In the genomic region with DNA sequence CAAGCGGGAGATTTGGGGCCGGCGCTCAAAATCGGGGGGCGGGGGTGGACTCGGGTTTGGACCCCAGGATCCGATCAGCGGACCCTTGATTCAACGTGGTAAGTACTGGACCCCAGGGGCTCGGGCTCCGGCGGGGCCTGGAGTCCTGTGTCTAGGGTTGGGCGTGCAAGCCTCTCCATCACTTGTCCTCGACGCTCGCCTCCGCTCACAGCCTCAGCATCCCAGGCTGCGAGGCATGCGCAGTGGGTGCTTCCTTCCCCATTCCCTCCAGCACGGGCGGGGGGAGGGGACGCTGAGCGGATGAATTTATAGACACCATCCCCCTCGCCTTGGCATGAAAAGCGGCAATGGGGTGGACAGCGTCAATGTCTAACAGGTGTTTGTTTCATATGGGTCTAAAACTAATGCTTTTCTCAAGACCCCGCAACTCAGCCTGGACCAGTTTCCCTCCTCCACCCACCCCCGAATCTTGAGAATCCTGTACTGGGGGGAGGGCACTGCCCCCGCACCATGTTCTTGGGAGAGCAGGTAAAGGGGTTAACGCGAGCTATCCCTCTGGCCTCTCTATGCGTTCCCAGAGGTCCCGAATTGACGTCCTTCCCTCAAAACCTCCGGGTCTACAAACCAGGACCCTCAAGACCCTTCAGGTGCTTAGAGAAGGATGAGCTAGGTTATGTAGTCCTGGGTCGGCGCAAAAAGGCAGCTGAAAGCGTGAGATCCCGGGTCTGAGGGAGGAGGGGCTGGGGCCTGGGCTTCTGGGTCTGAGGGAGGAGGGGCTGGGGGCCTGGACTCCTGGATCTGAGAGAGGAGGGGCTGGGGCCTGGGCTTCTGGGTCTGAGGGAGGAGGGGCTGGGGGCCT, we compare ENCODE assay signal across 1 cellular context.
TF ChIP-seq lines count a peak whose summit lies in the region.

No MANE protein-coding gene starts in this region.

TF ChIP-seq in K562, 482 proteins besides CTCF, POLR2A, EP300 and RAD21:
- TF ChIP-seq, protein P1, sequence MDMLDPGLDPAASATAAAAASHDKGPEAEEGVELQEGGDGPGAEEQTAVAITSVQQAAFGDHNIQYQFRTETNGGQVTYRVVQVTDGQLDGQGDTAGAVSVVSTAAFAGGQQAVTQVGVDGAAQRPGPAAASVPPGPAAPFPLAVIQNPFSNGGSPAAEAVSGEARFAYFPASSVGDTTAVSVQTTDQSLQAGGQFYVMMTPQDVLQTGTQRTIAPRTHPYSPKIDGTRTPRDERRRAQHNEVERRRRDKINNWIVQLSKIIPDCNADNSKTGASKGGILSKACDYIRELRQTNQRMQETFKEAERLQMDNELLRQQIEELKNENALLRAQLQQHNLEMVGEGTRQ (CRISPR knock-in tag; IDR thresholded peaks at IDR 0.05), result no peak
- TF ChIP-seq NRF1 (conservative IDR thresholded peaks at IDR 0.05 in 1 of 2, IDR thresholded peaks at IDR 0.05 in 1 of 2), result 0 out of 4 replicates have a peak, but pooled peaks of 1 of the 2 experiments have one; percentile 9
- no peak for TF ChIP-seq ZFP1 (CRISPR knock-in tag; IDR thresholded peaks at IDR 0.05)
- TF ChIP-seq POLR2G (IDR thresholded peaks at IDR 0.05; ENCODE audit: low read depth, low read length), result peak; percentile 62
